ENCODE assay signal across 13 cellular contexts in genomic region chr1:116334015-116334547, GRCh38. TPM values are rescaled to one million over a fixed set of nuclear protein-coding genes. Genes with fewer than 3 reads are reported as not detected.
DNase-seq lines count a peak whose midpoint lies in the region; ATAC-seq and TF ChIP-seq lines count a peak whose summit lies in the region.
"Had no signal": no experiment of that assay in that cellular context is flagged by ENCODE, and none has a peak within 500 bp of the region (broad histone marks: within the 10 kb centered on the region; RNA-seq: fewer than 3 reads in every experiment).

No MANE protein-coding gene starts in this region.

- DNase-seq in BE2C (peak; percentile 47), M059J (ENCODE audit: low read depth) (peak; percentile 88), dermis blood vessel endothelial cell (peak; percentile 29), right lobe of liver (peak in 2 of 3 donors; percentile 78 to 80), NCI-H1048 (lab: John Stamatoyannopoulos, UW) (no peak)
- DNase-seq in activated CD4-positive, alpha-beta T cell treated with anti-CD3 and anti-CD28 coated beads, Interleukin-2, amount 10 ng/mL, durations not matched to agents 24 days and 14 days: no peak
- DNase-seq: activated CD8-positive, alpha-beta T cell treated with anti-CD3 and anti-CD28 coated beads for 36 hours; aorta; head of caudate nucleus had no signal

- peaks cover 2% of the 10 kb centered on the region for H3K27me3 Mint-ChIP-seq in activated CD4-positive, alpha-beta T cell treated with anti-CD3 and anti-CD28 coated beads, Interleukin-2, amount 10 ng/mL, durations not matched to agents 24 days and 14 days
- H3K27me3 Mint-ChIP-seq: activated CD8-positive, alpha-beta T cell treated with anti-CD3 and anti-CD28 coated beads for 36 hours had no signal

- peak overlapping the region in 2 of 3 donors; percentile 33 to 72 for H3K27ac ChIP-seq in right lobe of liver
- H3K27ac ChIP-seq: neutrophil, SJSA1 had no signal

- no peak overlapping the region for H3K4me3 ChIP-seq in BE2C (ENCODE audit: low read depth, low read length)
- no peak overlapping the region for H3K4me3 ChIP-seq in right lobe of liver
- H3K4me3 ChIP-seq: SJSA1 had no signal

- peaks cover 3% of the 10 kb centered on the region for H3K9me3 Mint-ChIP-seq in activated CD4-positive, alpha-beta T cell treated with anti-CD3 and anti-CD28 coated beads, Interleukin-2, amount 10 ng/mL, durations not matched to agents 24 days and 14 days
- H3K9me3 Mint-ChIP-seq: activated CD8-positive, alpha-beta T cell treated with anti-CD3 and anti-CD28 coated beads for 36 hours had no signal

- no peak overlapping the region for H3K27ac Mint-ChIP-seq in activated CD4-positive, alpha-beta T cell treated with anti-CD3 and anti-CD28 coated beads, Interleukin-2, amount 10 ng/mL, durations not matched to agents 24 days and 14 days
- H3K27ac Mint-ChIP-seq: activated CD8-positive, alpha-beta T cell treated with anti-CD3 and anti-CD28 coated beads for 36 hours had no signal

- ATAC-seq in right lobe of liver (peak; percentile 80 to 90 (median 88)), GM21447 (IDR thresholded peaks at IDR 0.05; ENCODE audit: unreplicated experiment) (no peak), GM19452 (IDR thresholded peaks at IDR 0.05; ENCODE audit: unreplicated experiment) (no peak)

- H3K27me3 ChIP-seq in BE2C: no peaks in the 10 kb centered on the region
- H3K27me3 ChIP-seq in right lobe of liver: no peaks in the 10 kb centered on the region

- no peak for TF ChIP-seq CTCF in BE2C (IDR thresholded peaks at IDR 0.05; ENCODE audit: low read depth, low read length)
- TF ChIP-seq CTCF in right lobe of liver (IDR thresholded peaks at IDR 0.05): no peak

- H3K36me3 Mint-ChIP-seq in activated CD4-positive, alpha-beta T cell treated with anti-CD3 and anti-CD28 coated beads, Interleukin-2, amount 10 ng/mL, durations not matched to agents 24 days and 14 days (ENCODE audit: low read depth): no peaks in the 10 kb centered on the region

- no peaks in the 10 kb centered on the region for H3K36me3 ChIP-seq in BE2C
- H3K36me3 ChIP-seq in right lobe of liver: no peaks in the 10 kb centered on the region
- H3K36me3 ChIP-seq: neutrophil, SJSA1 had no signal

- H3K4me1 ChIP-seq in BE2C (peaks cover 16% of the 10 kb centered on the region), right lobe of liver (peaks cover 0 to 49% (median 19%) of the 10 kb centered on the region in 4 donors)
- H3K4me1 ChIP-seq: SJSA1 had no signal

- no peaks in the 10 kb centered on the region for H3K9me3 ChIP-seq in BE2C
- no peaks in the 10 kb centered on the region for H3K9me3 ChIP-seq in right lobe of liver
- H3K9me3 ChIP-seq: neutrophil, SJSA1 had no signal

- intact Hi-C loops in right lobe of liver (cut with DNase I): no loop called here
- intact Hi-C loops in activated CD4-positive, alpha-beta T cell treated with anti-CD3 and anti-CD28 coated beads, Interleukin-2, amount 10 ng/mL, durations not matched to agents 24 days and 14 days (cut with micrococcal nuclease): no loop called here

- H3K4me3 Mint-ChIP-seq in activated CD4-positive, alpha-beta T cell treated with anti-CD3 and anti-CD28 coated beads, Interleukin-2, amount 10 ng/mL, durations not matched to agents 24 days and 14 days: no peak overlapping the region
- H3K4me3 Mint-ChIP-seq: activated CD8-positive, alpha-beta T cell treated with anti-CD3 and anti-CD28 coated beads for 36 hours had no signal

- peaks cover 10% of the 10 kb centered on the region for H3K4me1 Mint-ChIP-seq in activated CD4-positive, alpha-beta T cell treated with anti-CD3 and anti-CD28 coated beads, Interleukin-2, amount 10 ng/mL, durations not matched to agents 24 days and 14 days

- no peak for TF ChIP-seq POLR2A in right lobe of liver (IDR thresholded peaks at IDR 0.05)

- WGBS in right lobe of liver (ENCODE audit: insufficient coverage, low coverage, low lambda C conversion rate, missing lambda C conversion rate): 75% methylated on average over 2 of the region's 2 CpGs

RNA-seq across cellular contexts. Expression of gene ATP1A1, which starts 39.0 kb away (rescaled TPM):
- polyA plus RNA-seq in BE2C (2012; ENCODE audit: insufficient read depth, insufficient read length, low read depth): 285 TPM
- total RNA-seq in M059J (2014; rRNA removed; shearing (Covaris generic)): 94.3 and 134 TPM in 2 replicates
- 208 and 350 TPM in 2 replicates for total RNA-seq in dermis blood vessel endothelial cell
- 100 to 1,000 TPM in 5 of 6 experiments, 10 to 100 TPM in 1; 83.6 to 153 (median 121) TPM for total RNA-seq in right lobe of liver
- total RNA-seq in activated CD4-positive, alpha-beta T cell treated with anti-CD3 and anti-CD28 coated beads, Interleukin-2, amount 10 ng/mL, durations not matched to agents 24 days and 14 days: 252 and 261 TPM in 2 replicates

Comparison
In these comparisons a context has a peak if more than half of its experiments do, and no peak if none do; other contexts are left out.
1. DNase-seq: peak in BE2C (single experiment), M059J (single experiment), dermis blood vessel endothelial cell (single experiment) and right lobe of liver (2 of 3); none in NCI-H1048 (single experiment) and activated CD4-positive, alpha-beta T cell treated with anti-CD3 and anti-CD28 coated beads, Interleukin-2, amount 10 ng/mL, durations not matched to agents 24 days and 14 days (single experiment).
2. ATAC-seq: peak in right lobe of liver (4 of 4); none in GM21447 (single experiment) and GM19452 (single experiment).